ENCODE assay signal across 9 cellular contexts in the genomic region with DNA sequence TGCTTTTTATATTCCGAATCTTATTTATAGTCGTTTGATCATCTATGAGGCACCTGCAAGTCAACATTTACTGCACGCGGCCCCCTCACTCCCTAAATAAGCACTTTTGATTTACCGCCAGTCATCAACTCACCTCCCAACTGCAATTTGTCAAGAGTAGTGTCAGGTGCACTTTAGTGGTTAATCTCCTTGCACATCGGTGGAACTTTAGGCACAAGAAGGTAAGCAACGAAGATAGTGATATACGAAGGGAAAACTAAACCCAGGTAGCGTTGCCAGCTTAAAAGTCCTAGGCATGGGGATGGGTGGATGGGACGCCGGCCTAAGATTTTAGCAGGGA. TPM values are rescaled to one million over a fixed set of nuclear protein-coding genes. Genes with fewer than 3 reads are reported as not detected.
DNase-seq lines count a peak whose midpoint lies in the region; ATAC-seq and TF ChIP-seq lines count a peak whose summit lies in the region.
"Had no signal": no experiment of that assay in that cellular context is flagged by ENCODE, and none has a peak within 500 bp of the region (broad histone marks: within the 10 kb centered on the region; RNA-seq: fewer than 3 reads in every experiment).

No MANE protein-coding gene starts in this region.

- H3K27ac ChIP-seq in HUES6 (ENCODE audit: low read depth, low read length) (no peak overlapping the region), ascending aorta (peak overlapping the region; percentile 95 to 97)

- no peak for ATAC-seq in GM19467 (IDR thresholded peaks at IDR 0.05; ENCODE audit: unreplicated experiment)
- no peak for ATAC-seq in HG02938 (IDR thresholded peaks at IDR 0.05; ENCODE audit: unreplicated experiment)

- no peak overlapping the region for H3K9ac ChIP-seq in HUES6 (ENCODE audit: low read length)

- H3K4me3 ChIP-seq in HUES6 (ENCODE audit: low read depth, low read length) (peak overlapping the region; percentile 91), ascending aorta (peak overlapping the region; percentile 82 to 84), skeletal muscle cell (ENCODE audit: low read depth, low read length) (peak overlapping the region; percentile 59)

- in situ Hi-C loops in ACHN (cut with HindIII; ENCODE audit: low pct_ligation_motif_present, low pct_unique_long_range_greater_than_20kb, low sequenced_read_pairs): no loop called here

- H3K36me3 ChIP-seq in HUES6 (ENCODE audit: control insufficient read depth, insufficient read depth, low read length) (no peaks in the 10 kb centered on the region), ascending aorta (no peaks in the 10 kb centered on the region)

- no peaks in the 10 kb centered on the region for H3K9me3 ChIP-seq in HUES6 (ENCODE audit: control insufficient read depth, insufficient read depth, low read depth, low read length)
- H3K9me3 ChIP-seq in ascending aorta: no peaks in the 10 kb centered on the region

- intact Hi-C loops in ascending aorta (cut with DNase I): loop anchor here (5.0 to 10.0 kb wide), 3 partner anchors 42 to 1560 kb away; a partner anchor contains a TSS

- TF ChIP-seq CTCF in ascending aorta (IDR thresholded peaks at IDR 0.05): no peak

- H3K4me1 ChIP-seq in HUES6 (ENCODE audit: control insufficient read depth, insufficient read depth, low read length) (no peaks in the 10 kb centered on the region), ascending aorta (peaks cover 4 to 13% of the 10 kb centered on the region in 2 donors)

- H3K27me3 ChIP-seq in HUES6 (ENCODE audit: control insufficient read depth, insufficient read depth, low read length) (peaks cover 42% of the 10 kb centered on the region), ascending aorta (no peaks in the 10 kb centered on the region)

- DNase-seq in ascending aorta (ENCODE audit: low spot score in 2 of 2) (no peak), inferior parietal cortex (ENCODE audit: extremely low spot score) (peak; percentile 27), skeletal muscle cell (ENCODE audit: low read depth) (no peak), ACHN (no peak)
- DNase-seq in stimulated activated naive CD4-positive, alpha-beta T cell treated with Interleukin-2 at 50 U/mL for 16 hours (lab: John Stamatoyannopoulos, UW): no peak

RNA-seq across cellular contexts. Expression of a gene that starts 0.5 kb away (rescaled TPM):
- total RNA-seq in ascending aorta: 7.9 TPM
- total RNA-seq: mononuclear cell had no signal
